Comparison of ENCODE assay signal across 8 cellular contexts in genomic region chr1:160193091-160193819, GRCh38. TPM values are rescaled to one million over a fixed set of nuclear protein-coding genes. Genes with fewer than 3 reads are reported as not detected.
DNase-seq lines count a peak whose midpoint lies in the region; ATAC-seq, FAIRE-seq and TF ChIP-seq lines count a peak whose summit lies in the region.

No MANE protein-coding gene starts in this region.

- H3K4me1 ChIP-seq in OCI-LY7 (ENCODE audit: insufficient read depth, low read length, poor library complexity, severe bottlenecking) (peaks cover 7% of the 10 kb centered on the region), mucosa of rectum (ENCODE audit: control insufficient read depth in 2 of 2, insufficient read depth in 2 of 2, low read length in 2 of 2) (peaks cover 5% of the 10 kb centered on the region in 2 donors)

- no peaks in the 10 kb centered on the region for H3K9me3 ChIP-seq in OCI-LY7 (ENCODE audit: low read length)
- H3K9me3 ChIP-seq in mucosa of rectum (ENCODE audit: control insufficient read depth in 2 of 2, low read length in 2 of 2): no peaks in the 10 kb centered on the region

- ATAC-seq in esophagus mucosa (peak; percentile 90), HG03196 (IDR thresholded peaks at IDR 0.05; ENCODE audit: unreplicated experiment) (no peak)

- no peaks in the 10 kb centered on the region for H3K36me3 ChIP-seq in OCI-LY7 (ENCODE audit: insufficient read depth, low read length)
- no peaks in the 10 kb centered on the region for H3K36me3 ChIP-seq in mucosa of rectum (ENCODE audit: control insufficient read depth in 2 of 2, insufficient read depth in 2 of 2, low read length in 2 of 2)

- intact Hi-C loops in OCI-LY7 (cut with micrococcal nuclease; ENCODE audit: unreplicated experiment): loop anchor here (1.0 kb wide), 5 partner anchors 26 to 183 kb away; no protein-coding TSS in a partner anchor

- no peak overlapping the region for H3K27ac ChIP-seq in OCI-LY7 (ENCODE audit: low read depth, low read length, poor library complexity, severe bottlenecking)
- no peak overlapping the region for H3K27ac ChIP-seq in mucosa of rectum (ENCODE audit: low read depth in 2 of 2, low read length in 2 of 2)

- H3K9ac ChIP-seq in mucosa of rectum (ENCODE audit: low read depth in 1 of 2, low read length in 2 of 2): peak overlapping the region; percentile 18 to 36

- no peaks in the 10 kb centered on the region for H3K79me2 ChIP-seq in OCI-LY7 (ENCODE audit: insufficient read depth, low read depth, low read length)

- no peaks in the 10 kb centered on the region for H3K27me3 ChIP-seq in mucosa of rectum (ENCODE audit: control insufficient read depth in 2 of 2, insufficient read depth in 2 of 2, low read length in 2 of 2)

- no peaks in the 10 kb centered on the region for H3K9me2 ChIP-seq in OCI-LY7 (ENCODE audit: insufficient read depth, low read length)

- no TSS peak for BruUV-seq in OCI-LY7 (replicated peaks; lab: Mats Ljungman, UMichigan)

- peak; percentile 98 for TF ChIP-seq RAD21 in Ishikawa (IDR thresholded peaks at IDR 0.05; ENCODE audit: low read depth)

- TF ChIP-seq CTCF in OCI-LY7 (conservative IDR thresholded peaks at IDR 0.05; ENCODE audit: low read length): peak; percentile 96

- DNase-seq in GM18507 (ENCODE audit: extremely low spot score, insufficient read length, low read depth) (peak; percentile 56), OCI-LY7 (ENCODE audit: low spot score) (peak; percentile 83), activated T-cell treated with anti-CD3 and anti-CD28 coated beads for 4 hours (peak; percentile 82)
- DNase-seq in stimulated activated CD8-positive, alpha-beta memory T cell treated with anti-CD3 and anti-CD28 coated beads, Interleukin-4, amount 100 ng/mL, for 24 hours (ENCODE audit: low read depth): peak; percentile 67

- peak overlapping the region; percentile 6; the same call in 1 of the 2 replicates for H3K4me2 ChIP-seq in OCI-LY7 (ENCODE audit: low read length)

- FAIRE-seq in GM18507 (lab: Jason Lieb, UNC): peak; percentile 93

- H4K20me1 ChIP-seq in OCI-LY7 (ENCODE audit: insufficient read depth, low read length): no peaks in the 10 kb centered on the region

- POLR2A ChIA-PET in OCI-LY7 (lab: Charles Lee): interaction anchor here (0.7 to 2.2 kb wide), 3 partner anchors 11 to 99 kb away, joined by 4 to 9 read pairs (median 7); no protein-coding TSS in a partner anchor

- H2AFZ ChIP-seq in OCI-LY7 (ENCODE audit: low read length): no peak overlapping the region; the same call in 1 of the 2 replicates

- CTCF ChIA-PET in OCI-LY7 (lab: Charles Lee; ENCODE audit: unreplicated experiment): interaction anchor here (0.5 to 1.6 kb wide), 9 partner anchors 8 to 184 kb away, joined by 3 to 12 read pairs (median 5); partner anchors contain the start of gene PEX19

- H3K4me3 ChIP-seq in OCI-LY7 (ENCODE audit: low read depth, low read length, poor library complexity, severe bottlenecking) (no peak overlapping the region), mucosa of rectum (ENCODE audit: low read length in 2 of 2) (no peak overlapping the region)

- TF ChIP-seq EP300 in Ishikawa (IDR thresholded peaks at IDR 0.05; ENCODE audit: borderline replicate concordance): 0 out of 2 replicates have a peak, but pooled peaks have one; percentile 27

TF ChIP-seq in Ishikawa, 13 proteins besides CTCF, POLR2A, EP300 and RAD21:
- no peak for TF ChIP-seq TAF1 (IDR thresholded peaks at IDR 0.05; ENCODE audit: low read depth)
- TF ChIP-seq MAX (IDR thresholded peaks at IDR 0.05): 0 out of 2 replicates have a peak, but pooled peaks have one; percentile 18
- TF ChIP-seq USF1 (IDR thresholded peaks at IDR 0.05): no peak
- peak; percentile 23; the same call in 1 of the 2 replicates for TF ChIP-seq TEAD4 (IDR thresholded peaks at IDR 0.05)
- TF ChIP-seq TCF12 (IDR thresholded peaks at IDR 0.05; ENCODE audit: low read depth): 0 out of 2 replicates have a peak, but pooled peaks have one; percentile 40
- TF ChIP-seq REST (IDR thresholded peaks at IDR 0.05; ENCODE audit: low read depth): no peak
- no peak for TF ChIP-seq ZBTB7A (IDR thresholded peaks at IDR 0.05; ENCODE audit: low read depth)
- TF ChIP-seq YY1 (IDR thresholded peaks at IDR 0.05; ENCODE audit: low read depth): 0 out of 2 replicates have a peak, but pooled peaks have one; percentile 49
- no peak for TF ChIP-seq CREB1 (IDR thresholded peaks at IDR 0.05; ENCODE audit: low read depth)

RNA-seq across cellular contexts. Expression of gene CASQ1, which starts 2.9 kb away (rescaled TPM):
- total RNA-seq in OCI-LY7 (2014; rRNA removed; shearing (Covaris generic)): not detected in 2 replicates
- total RNA-seq in OCI-LY7 (2022) (not detected in 2 replicates), esophagus mucosa (0.28 TPM)

RNA-seq across cellular contexts. Expression of gene PEA15, which starts 11.9 kb away (rescaled TPM):
- total RNA-seq in OCI-LY7 (2014; rRNA removed; shearing (Covaris generic)): 20.7 and 22.3 TPM in 2 replicates
- total RNA-seq in OCI-LY7 (2022): 25.7 and 30.5 TPM in 2 replicates
- total RNA-seq in esophagus mucosa: 107 TPM

RNA-seq across cellular contexts. Expression of gene ATP1A4, which starts 41.9 kb away (rescaled TPM):
- not detected in 2 replicates for total RNA-seq in OCI-LY7 (2014; rRNA removed; shearing (Covaris generic))
- not detected in 2 replicates for total RNA-seq in OCI-LY7 (2022)
- not detected for total RNA-seq in esophagus mucosa
